In genomic region chr1:63575340-63575826, GRCh38 we compare ENCODE assay signal across 8 cellular contexts. TPM values are rescaled to one million over a fixed set of nuclear protein-coding genes. Genes with fewer than 3 reads are reported as not detected.
DNase-seq lines count a peak whose midpoint lies in the region; ATAC-seq and TF ChIP-seq lines count a peak whose summit lies in the region.

No MANE protein-coding gene starts in this region.

- TF ChIP-seq CTCF in LNCaP clone FGC (IDR thresholded peaks at IDR 0.05; ENCODE audit: control insufficient read depth, extremely low read depth, insufficient read depth), result peak; percentile 49
- peak; percentile 49 to 95 (median 65) for TF ChIP-seq CTCF in body of pancreas (IDR thresholded peaks at IDR 0.05)
- peak; percentile 72 for TF ChIP-seq CTCF in liver (IDR thresholded peaks at IDR 0.05; ENCODE audit: low read depth, low read length, missing input control)

- H3K4me1 ChIP-seq in body of pancreas (no peaks in the 10 kb centered on the region), liver (ENCODE audit: control insufficient read depth in 4 of 4, insufficient read depth in 4 of 4, low read length in 3 of 4) (peaks cover 0 to 3% (median 0%) of the 10 kb centered on the region in 4 donors)

- DNase-seq in NCI-H1436 (lab: John Stamatoyannopoulos, UW), result peak; percentile 9
- no peak for DNase-seq in NCI-H1436 treated with DMSO at 0.1 percent for 48 hours (lab: John Stamatoyannopoulos, UW)
- DNase-seq in LNCaP clone FGC (ENCODE audit: low read depth), result no peak
- no peak for DNase-seq in body of pancreas
- DNase-seq in anterior cingulate cortex (lab: John Stamatoyannopoulos, UW), result no peak
- DNase-seq in T-helper 9 cell, result no peak

- intact Hi-C loops in body of pancreas (cut with DNase I), result no loop called here

- TF ChIP-seq RAD21 in liver (IDR thresholded peaks at IDR 0.05), result peak; percentile 67 to 75

- no peaks in the 10 kb centered on the region for H3K9me3 ChIP-seq in body of pancreas
- peaks cover 0 to 2% (median 0%) of the 10 kb centered on the region in 4 donors for H3K9me3 ChIP-seq in liver (ENCODE audit: control insufficient read depth in 4 of 4, low read length in 3 of 4)

- H3K36me3 ChIP-seq in body of pancreas (replicated peaks in 1 of 2; ENCODE audit: insufficient read depth in 1 of 2, low read depth in 2 of 2), result no peaks in the 10 kb centered on the region
- H3K36me3 ChIP-seq in liver (ENCODE audit: control insufficient read depth in 4 of 4, insufficient read depth in 3 of 4, low read depth in 1 of 4, low read length in 3 of 4), result no peaks in the 10 kb centered on the region

- H3K4me3 ChIP-seq in LNCaP clone FGC (ENCODE audit: low read depth, low read length) (no peak overlapping the region), body of pancreas (no peak overlapping the region), liver (ENCODE audit: low read depth in 1 of 3, low read length in 3 of 3) (no peak overlapping the region)

- H3K27me3 ChIP-seq in body of pancreas, result no peaks in the 10 kb centered on the region
- no peaks in the 10 kb centered on the region for H3K27me3 ChIP-seq in liver (ENCODE audit: control insufficient read depth in 4 of 4, insufficient read depth in 4 of 4, low read length in 3 of 4)

- ATAC-seq in body of pancreas (no peak), GM18498 (IDR thresholded peaks at IDR 0.05; ENCODE audit: unreplicated experiment) (no peak)

- H3K27ac ChIP-seq in body of pancreas, result no peak overlapping the region
- H3K27ac ChIP-seq in liver (ENCODE audit: low read depth in 1 of 2, low read length in 2 of 2), result no peak overlapping the region

- TF ChIP-seq POLR2A in body of pancreas (IDR thresholded peaks at IDR 0.05), result no peak

- 61 to 68% methylated on average over 4 of the region's 4 CpGs for WGBS in body of pancreas, 2 donors
- WGBS in liver, result 66% methylated on average over 4 of the region's 4 CpGs

- no peak overlapping the region for H3K9ac ChIP-seq in liver (ENCODE audit: low read depth in 1 of 2, low read length in 2 of 2)

TF ChIP-seq in liver, 16 proteins besides CTCF, POLR2A, EP300 and RAD21:
- TF ChIP-seq ZBTB33 (IDR thresholded peaks at IDR 0.05) (no peak), HNF4G (IDR thresholded peaks at IDR 0.05) (no peak), REST (IDR thresholded peaks at IDR 0.05) (no peak), MAX (IDR thresholded peaks at IDR 0.05) (no peak), ATF3 (IDR thresholded peaks at IDR 0.05) (no peak), TAF1 (conservative IDR thresholded peaks at IDR 0.05) (no peak), NR2F2 (IDR thresholded peaks at IDR 0.05) (no peak), GABPA (IDR thresholded peaks at IDR 0.05 in 1 of 2, conservative IDR thresholded peaks at IDR 0.05 in 1 of 2) (no peak)

RNA-seq across cellular contexts. Expression of gene PGM1, which starts 17.8 kb away (rescaled TPM):
- total RNA-seq in body of pancreas, result 100 to 1,000 TPM in 1 of 2 donors, 10 to 100 TPM in 1; 68.5 to 123 TPM
- 100 to 1,000 TPM in 1 of 2 donors, 10 to 100 TPM in 1; 57.3 to 224 TPM for total RNA-seq in liver
- 100 to 1,000 TPM; 117 to 123 TPM for polyA plus RNA-seq in liver

RNA-seq across cellular contexts. Expression of gene EFCAB7, which starts 52.1 kb away (rescaled TPM):
- total RNA-seq in body of pancreas, result 1 to 10 TPM; 4.7 to 4.9 TPM
- 1 to 10 TPM; 2.5 to 2.6 TPM for total RNA-seq in liver
- polyA plus RNA-seq in liver, result 1 to 10 TPM in 1 of 2 donors, under 1 TPM in 1; 0.70 to 1.3 TPM

RNA-seq across cellular contexts. Expression of gene ITGB3BP, which starts 52.4 kb away (rescaled TPM):
- 1 to 10 TPM in 1 of 2 donors, not detected in 1; 6.7 TPM for total RNA-seq in body of pancreas
- total RNA-seq in liver, result 10 to 100 TPM in 1 of 2 donors, 1 to 10 TPM in 1; 7.9 to 15.2 TPM
- 1 to 10 TPM; 5.7 to 7.1 TPM for polyA plus RNA-seq in liver
